ENCODE assay signal across 17 cellular contexts in the genomic region with DNA sequence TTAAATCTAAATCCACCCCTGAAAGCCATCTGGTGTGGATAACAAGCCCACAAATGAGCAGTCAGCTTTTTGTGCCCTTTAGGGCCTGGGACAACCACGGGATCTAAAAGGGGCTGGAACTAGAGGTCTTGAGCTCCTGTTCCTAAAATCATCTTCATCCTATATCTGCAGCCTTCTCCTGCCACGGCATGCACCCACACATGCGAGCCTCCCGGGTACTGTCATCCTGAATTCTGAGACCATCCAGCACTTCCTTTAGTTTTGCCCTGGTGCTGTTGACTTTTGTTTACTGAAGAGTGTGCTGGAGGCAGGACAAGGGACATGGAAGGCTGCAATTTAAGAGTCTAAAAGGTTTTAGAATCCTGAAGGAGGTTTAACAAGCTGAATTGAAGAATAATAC.
DNase-seq lines count a peak whose midpoint lies in the region; ATAC-seq lines count a peak whose summit lies in the region.
"Had no signal": no experiment of that assay in that cellular context is flagged by ENCODE, and none has a peak within 500 bp of the region (broad histone marks: within the 10 kb centered on the region; RNA-seq: fewer than 3 reads in every experiment).

No MANE protein-coding gene starts in this region.

- H3K9me3 Mint-ChIP-seq in activated naive CD8-positive, alpha-beta T cell treated with anti-CD3 and anti-CD28 coated beads, Interleukin-2, amount 10 ng/mL, durations not matched to agents 7 days and 5 days, result peaks cover 4% of the 10 kb centered on the region
- peaks cover 7% of the 10 kb centered on the region for H3K9me3 Mint-ChIP-seq in activated naive CD8-positive, alpha-beta T cell treated with anti-CD3 and anti-CD28 coated beads, Interleukin-2, amount 50 U/mL, for 24 hours
- no peaks in the 10 kb centered on the region for H3K9me3 Mint-ChIP-seq in stimulated activated effector memory CD8-positive, alpha-beta T cell treated with anti-CD3 and anti-CD28 coated beads, Interleukin-12 subunit alpha, Interleukin-12 subunit beta, amount 100 ng/mL, for 72 hours
- H3K9me3 Mint-ChIP-seq: IgD-negative memory B cell had no signal

- peaks cover 30% of the 10 kb centered on the region for H3K36me3 Mint-ChIP-seq in activated naive CD8-positive, alpha-beta T cell treated with anti-CD3 and anti-CD28 coated beads, Interleukin-2, amount 10 ng/mL, durations not matched to agents 7 days and 5 days
- H3K36me3 Mint-ChIP-seq in activated naive CD8-positive, alpha-beta T cell treated with anti-CD3 and anti-CD28 coated beads, Interleukin-2, amount 50 U/mL, for 24 hours (ENCODE audit: low read depth), result peaks cover 2% of the 10 kb centered on the region
- H3K36me3 Mint-ChIP-seq in stimulated activated effector memory CD8-positive, alpha-beta T cell treated with anti-CD3 and anti-CD28 coated beads, Interleukin-12 subunit alpha, Interleukin-12 subunit beta, amount 100 ng/mL, for 72 hours, result no peaks in the 10 kb centered on the region
- H3K36me3 Mint-ChIP-seq: IgD-negative memory B cell had no signal

- POLR2A ChIA-PET in activated naive CD8-positive, alpha-beta T cell treated with anti-CD3 and anti-CD28 coated beads, Interleukin-2, amount 10 ng/mL, durations not matched to agents 7 days and 5 days (lab: Charles Lee), result no interaction called here

- no peak for ATAC-seq in activated naive CD8-positive, alpha-beta T cell treated with anti-CD3 and anti-CD28 coated beads, Interleukin-2, amount 10 ng/mL, durations not matched to agents 7 days and 5 days (ENCODE audit: low read depth)
- no peak for ATAC-seq in activated naive CD8-positive, alpha-beta T cell treated with anti-CD3 and anti-CD28 coated beads, Interleukin-2, amount 50 U/mL, for 24 hours
- no peak for ATAC-seq in stimulated activated effector memory CD8-positive, alpha-beta T cell treated with anti-CD3 and anti-CD28 coated beads, Interleukin-12 subunit alpha, Interleukin-12 subunit beta, amount 100 ng/mL, for 72 hours
- no peak for ATAC-seq in HG03139 (IDR thresholded peaks at IDR 0.05; ENCODE audit: unreplicated experiment)
- ATAC-seq in GM21515 (IDR thresholded peaks at IDR 0.05; ENCODE audit: unreplicated experiment), result no peak
- ATAC-seq: GM12878, HCT116 had no signal

- no peak overlapping the region for H3K4me3 Mint-ChIP-seq in activated naive CD8-positive, alpha-beta T cell treated with anti-CD3 and anti-CD28 coated beads, Interleukin-2, amount 10 ng/mL, durations not matched to agents 7 days and 5 days
- no peak overlapping the region for H3K4me3 Mint-ChIP-seq in activated naive CD8-positive, alpha-beta T cell treated with anti-CD3 and anti-CD28 coated beads, Interleukin-2, amount 50 U/mL, for 24 hours
- no peak overlapping the region for H3K4me3 Mint-ChIP-seq in stimulated activated effector memory CD8-positive, alpha-beta T cell treated with anti-CD3 and anti-CD28 coated beads, Interleukin-12 subunit alpha, Interleukin-12 subunit beta, amount 100 ng/mL, for 72 hours

- H3K27ac Mint-ChIP-seq in activated naive CD8-positive, alpha-beta T cell treated with anti-CD3 and anti-CD28 coated beads, Interleukin-2, amount 10 ng/mL, durations not matched to agents 7 days and 5 days, result peak overlapping the region; percentile 46
- no peak overlapping the region for H3K27ac Mint-ChIP-seq in activated naive CD8-positive, alpha-beta T cell treated with anti-CD3 and anti-CD28 coated beads, Interleukin-2, amount 50 U/mL, for 24 hours
- peak overlapping the region; percentile 70 for H3K27ac Mint-ChIP-seq in stimulated activated effector memory CD8-positive, alpha-beta T cell treated with anti-CD3 and anti-CD28 coated beads, Interleukin-12 subunit alpha, Interleukin-12 subunit beta, amount 100 ng/mL, for 72 hours
- H3K27ac Mint-ChIP-seq: IgD-negative memory B cell had no signal

- DNase-seq in activated naive CD8-positive, alpha-beta T cell treated with anti-CD3 and anti-CD28 coated beads, Interleukin-2, amount 10 ng/mL, durations not matched to agents 7 days and 5 days, result no peak
- DNase-seq in activated naive CD8-positive, alpha-beta T cell treated with anti-CD3 and anti-CD28 coated beads, Interleukin-2, amount 50 U/mL, for 24 hours, result no peak
- peak; percentile 88 for DNase-seq in DMS79 treated with DMSO at 0.1 percent for 48 hours (lab: John Stamatoyannopoulos, UW)
- peak; percentile 10 for DNase-seq in islet precursor cell
- no peak for DNase-seq in stimulated activated effector memory CD8-positive, alpha-beta T cell treated with anti-CD3 and anti-CD28 coated beads, Interleukin-12 subunit alpha, Interleukin-12 subunit beta, amount 100 ng/mL, for 72 hours (ENCODE audit: low spot score in 2 of 2)
- DNase-seq in hypothalamus (lab: John Stamatoyannopoulos, UW), result no peak
- DNase-seq: DMS53, GM23248, NCI-H1436, NCI-H2081, NCI-H524 treated with DMSO at 0.1 percent for 48 hours, OCI-M1 had no signal

- H3K27me3 Mint-ChIP-seq in activated naive CD8-positive, alpha-beta T cell treated with anti-CD3 and anti-CD28 coated beads, Interleukin-2, amount 10 ng/mL, durations not matched to agents 7 days and 5 days, result no peaks in the 10 kb centered on the region
- H3K27me3 Mint-ChIP-seq in activated naive CD8-positive, alpha-beta T cell treated with anti-CD3 and anti-CD28 coated beads, Interleukin-2, amount 50 U/mL, for 24 hours, result no peaks in the 10 kb centered on the region
- H3K27me3 Mint-ChIP-seq: IgD-negative memory B cell had no signal

- peaks cover 26% of the 10 kb centered on the region for H3K4me1 Mint-ChIP-seq in activated naive CD8-positive, alpha-beta T cell treated with anti-CD3 and anti-CD28 coated beads, Interleukin-2, amount 10 ng/mL, durations not matched to agents 7 days and 5 days
- peaks cover 41% of the 10 kb centered on the region for H3K4me1 Mint-ChIP-seq in activated naive CD8-positive, alpha-beta T cell treated with anti-CD3 and anti-CD28 coated beads, Interleukin-2, amount 50 U/mL, for 24 hours
- H3K4me1 Mint-ChIP-seq in stimulated activated effector memory CD8-positive, alpha-beta T cell treated with anti-CD3 and anti-CD28 coated beads, Interleukin-12 subunit alpha, Interleukin-12 subunit beta, amount 100 ng/mL, for 72 hours, result peaks cover 32% of the 10 kb centered on the region

Comparison
In these comparisons a context has a peak if more than half of its experiments do, and no peak if none do; other contexts are left out.
1. DNase-seq: peak in DMS79 treated with DMSO at 0.1 percent for 48 hours (single experiment) and islet precursor cell (single experiment); none in activated naive CD8-positive, alpha-beta T cell treated with anti-CD3 and anti-CD28 coated beads, Interleukin-2, amount 10 ng/mL, durations not matched to agents 7 days and 5 days (single experiment), activated naive CD8-positive, alpha-beta T cell treated with anti-CD3 and anti-CD28 coated beads, Interleukin-2, amount 50 U/mL, for 24 hours (single experiment), stimulated activated effector memory CD8-positive, alpha-beta T cell treated with anti-CD3 and anti-CD28 coated beads, Interleukin-12 subunit alpha, Interleukin-12 subunit beta, amount 100 ng/mL, for 72 hours (0 of 2) and hypothalamus (0 of 51).